1 cellular context compared by ENCODE assay signal in the genomic region with DNA sequence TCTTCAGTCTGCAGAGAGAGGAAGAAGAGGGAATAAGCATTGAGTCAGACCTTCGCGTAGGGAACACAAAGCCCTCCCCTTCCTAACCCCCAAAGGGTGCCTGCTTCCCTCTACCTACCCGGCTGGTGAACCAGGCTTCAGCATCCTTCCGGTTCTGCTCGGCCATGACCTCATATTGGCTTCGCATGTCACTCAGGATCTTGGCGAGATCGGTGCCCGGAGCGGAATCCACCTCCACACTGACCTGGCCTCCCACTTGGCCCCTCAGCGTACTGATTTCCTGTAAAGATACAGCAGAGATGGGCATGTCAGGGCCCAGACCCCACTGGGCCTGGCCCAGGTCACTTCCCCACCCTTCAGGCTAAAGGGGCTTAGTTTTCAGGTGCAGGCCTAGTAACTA.
TF ChIP-seq lines count a peak whose summit lies in the region.

No MANE protein-coding gene starts in this region.

TF ChIP-seq in HepG2, 621 proteins besides CTCF, POLR2A, EP300 and RAD21:
- TF ChIP-seq, protein P1, sequence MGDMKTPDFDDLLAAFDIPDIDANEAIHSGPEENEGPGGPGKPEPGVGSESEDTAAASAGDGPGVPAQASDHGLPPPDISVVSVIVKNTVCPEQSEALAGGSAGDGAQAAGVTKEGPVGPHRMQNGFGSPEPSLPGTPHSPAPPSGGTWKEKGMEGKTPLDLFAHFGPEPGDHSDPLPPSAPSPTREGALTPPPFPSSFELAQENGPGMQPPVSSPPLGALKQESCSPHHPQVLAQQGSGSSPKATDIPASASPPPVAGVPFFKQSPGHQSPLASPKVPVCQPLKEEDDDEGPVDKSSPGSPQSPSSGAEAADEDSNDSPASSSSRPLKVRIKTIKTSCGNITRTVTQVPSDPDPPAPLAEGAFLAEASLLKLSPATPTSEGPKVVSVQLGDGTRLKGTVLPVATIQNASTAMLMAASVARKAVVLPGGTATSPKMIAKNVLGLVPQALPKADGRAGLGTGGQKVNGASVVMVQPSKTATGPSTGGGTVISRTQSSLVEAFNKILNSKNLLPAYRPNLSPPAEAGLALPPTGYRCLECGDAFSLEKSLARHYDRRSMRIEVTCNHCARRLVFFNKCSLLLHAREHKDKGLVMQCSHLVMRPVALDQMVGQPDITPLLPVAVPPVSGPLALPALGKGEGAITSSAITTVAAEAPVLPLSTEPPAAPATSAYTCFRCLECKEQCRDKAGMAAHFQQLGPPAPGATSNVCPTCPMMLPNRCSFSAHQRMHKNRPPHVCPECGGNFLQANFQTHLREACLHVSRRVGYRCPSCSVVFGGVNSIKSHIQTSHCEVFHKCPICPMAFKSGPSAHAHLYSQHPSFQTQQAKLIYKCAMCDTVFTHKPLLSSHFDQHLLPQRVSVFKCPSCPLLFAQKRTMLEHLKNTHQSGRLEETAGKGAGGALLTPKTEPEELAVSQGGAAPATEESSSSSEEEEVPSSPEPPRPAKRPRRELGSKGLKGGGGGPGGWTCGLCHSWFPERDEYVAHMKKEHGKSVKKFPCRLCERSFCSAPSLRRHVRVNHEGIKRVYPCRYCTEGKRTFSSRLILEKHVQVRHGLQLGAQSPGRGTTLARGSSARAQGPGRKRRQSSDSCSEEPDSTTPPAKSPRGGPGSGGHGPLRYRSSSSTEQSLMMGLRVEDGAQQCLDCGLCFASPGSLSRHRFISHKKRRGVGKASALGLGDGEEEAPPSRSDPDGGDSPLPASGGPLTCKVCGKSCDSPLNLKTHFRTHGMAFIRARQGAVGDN (CRISPR knock-in tag; IDR thresholded peaks at IDR 0.05): 0 out of 2 replicates have a peak, but pooled peaks have one; percentile 21
- no peak for TF ChIP-seq FIP1L1 (IDR thresholded peaks at IDR 0.05; ENCODE audit: borderline replicate concordance, insufficient read depth, low read depth, low read length)
